23 cellular contexts compared by ENCODE assay signal in genomic region chr12:104353012-104353981, GRCh38. TPM values are rescaled to one million over a fixed set of nuclear protein-coding genes. Genes with fewer than 3 reads are reported as not detected.
DNase-seq lines count a peak whose midpoint lies in the region; ATAC-seq, FAIRE-seq and TF ChIP-seq lines count a peak whose summit lies in the region.
"Had no signal": no experiment of that assay in that cellular context is flagged by ENCODE, and none has a peak within 500 bp of the region (broad histone marks: within the 10 kb centered on the region; RNA-seq: fewer than 3 reads in every experiment).

No MANE protein-coding gene starts in this region.

- peaks cover 10 to 26% of the 10 kb centered on the region in 2 experiments for H3K36me3 ChIP-seq in GM12878 (ENCODE audit: control insufficient read depth in 2 of 2, insufficient read depth in 2 of 2, low read length in 1 of 2)
- peaks cover 4% of the 10 kb centered on the region for H3K36me3 ChIP-seq in mesendoderm (ENCODE audit: control insufficient read depth, insufficient read depth, low read length)

- no peak overlapping the region for H2BK5ac ChIP-seq in mesendoderm (ENCODE audit: low read length)

- DNase-seq in activated CD8-positive, alpha-beta memory T cell treated with anti-CD3 and anti-CD28 coated beads for 24 hours, result peak; percentile 50
- no peak for DNase-seq in activated CD8-positive, alpha-beta memory T cell treated with anti-CD3 and anti-CD28 coated beads, Interleukin-2, amount 50 U/mL, for 4 hours
- DNase-seq in GM12878 (ENCODE audit: low read depth, low spot score) (no peak), mesendoderm (no peak)
- DNase-seq in stimulated activated effector memory CD8-positive, alpha-beta T cell treated with anti-CD3 and anti-CD28 coated beads, Interleukin-12 subunit alpha, Interleukin-12 subunit beta, amount 100 ng/mL, for 72 hours (ENCODE audit: low spot score in 2 of 2), result peak in 1 of 2 donors; percentile 33
- DNase-seq in activated CD4-positive, alpha-beta memory T cell treated with anti-CD3 and anti-CD28 coated beads, Interleukin-2, amount 10 ng/mL, durations not matched to agents 7 days and 5 days, result no peak
- DNase-seq in activated naive CD4-positive, alpha-beta T cell treated with anti-CD3 and anti-CD28 coated beads for 36 hours, result no peak
- DNase-seq: 8988T, COR-L47, DMS79, GDM1, KG1, NCI-H1092 treated with DMSO at 0.1 percent for 48 hours, NCI-H187, Peyer's patch, Right ventricle myocardium superior, SK-N-SH had no signal

- H3K4me1 Mint-ChIP-seq in stimulated activated effector memory CD8-positive, alpha-beta T cell treated with anti-CD3 and anti-CD28 coated beads, Interleukin-12 subunit alpha, Interleukin-12 subunit beta, amount 100 ng/mL, for 72 hours, result no peaks in the 10 kb centered on the region
- H3K4me1 Mint-ChIP-seq in activated CD4-positive, alpha-beta memory T cell treated with anti-CD3 and anti-CD28 coated beads, Interleukin-2, amount 10 ng/mL, durations not matched to agents 7 days and 5 days, result peaks cover 2% of the 10 kb centered on the region
- peaks cover 3% of the 10 kb centered on the region for H3K4me1 Mint-ChIP-seq in activated naive CD4-positive, alpha-beta T cell treated with anti-CD3 and anti-CD28 coated beads for 36 hours (ENCODE audit: low read depth)

- FAIRE-seq in GM12878 (lab: Jason Lieb, UNC), result no peak
- FAIRE-seq: GM18507, GM19239 had no signal

- H4K8ac ChIP-seq in mesendoderm (ENCODE audit: low read depth, low read length), result no peak overlapping the region

- no peak for TF ChIP-seq POLR2A in GM12878 (IDR thresholded peaks at IDR 0.05; ENCODE audit: low read depth, low read length)

- H3K27ac ChIP-seq in GM12878 (ENCODE audit: control insufficient read depth, insufficient read depth), result no peak overlapping the region
- no peak overlapping the region for H3K27ac ChIP-seq in mesendoderm (ENCODE audit: low read depth, low read length)
- H3K27ac ChIP-seq: C4-2B, HL-60, Peyer's patch had no signal

- RAD21 ChIA-PET in GM12878 (lab: Charles Lee; ENCODE audit: unreplicated experiment), result interaction anchor here (1.6 kb wide), 1 partner anchor 65 kb away, joined by 6 read pairs; no protein-coding TSS in a partner anchor

- no peaks in the 10 kb centered on the region for H3K27me3 Mint-ChIP-seq in activated CD4-positive, alpha-beta memory T cell treated with anti-CD3 and anti-CD28 coated beads, Interleukin-2, amount 10 ng/mL, durations not matched to agents 7 days and 5 days
- H3K27me3 Mint-ChIP-seq in activated naive CD4-positive, alpha-beta T cell treated with anti-CD3 and anti-CD28 coated beads for 36 hours (ENCODE audit: low read depth), result no peaks in the 10 kb centered on the region

- no peak overlapping the region for H2AK5ac ChIP-seq in mesendoderm (ENCODE audit: low read length)

- no peak overlapping the region for H4K5ac ChIP-seq in mesendoderm (ENCODE audit: low read length)

- H2AFZ ChIP-seq in GM12878 (ENCODE audit: control insufficient read depth, low read depth, low read length), result no peak overlapping the region
- H2AFZ ChIP-seq: GM23338 had no signal

- H3K27ac Mint-ChIP-seq in stimulated activated effector memory CD8-positive, alpha-beta T cell treated with anti-CD3 and anti-CD28 coated beads, Interleukin-12 subunit alpha, Interleukin-12 subunit beta, amount 100 ng/mL, for 72 hours, result peak overlapping the region; percentile 15
- H3K27ac Mint-ChIP-seq in activated CD4-positive, alpha-beta memory T cell treated with anti-CD3 and anti-CD28 coated beads, Interleukin-2, amount 10 ng/mL, durations not matched to agents 7 days and 5 days, result no peak overlapping the region
- no peak overlapping the region for H3K27ac Mint-ChIP-seq in activated naive CD4-positive, alpha-beta T cell treated with anti-CD3 and anti-CD28 coated beads for 36 hours
- H3K27ac Mint-ChIP-seq: GM23338 had no signal

- H3K56ac ChIP-seq in mesendoderm (ENCODE audit: low read length), result no peak overlapping the region

- BruUV-seq in GM12878 (replicated peaks; lab: Mats Ljungman, UMichigan), result no TSS peak

- H3K36me3 Mint-ChIP-seq in stimulated activated effector memory CD8-positive, alpha-beta T cell treated with anti-CD3 and anti-CD28 coated beads, Interleukin-12 subunit alpha, Interleukin-12 subunit beta, amount 100 ng/mL, for 72 hours, result peaks cover 58% of the 10 kb centered on the region
- H3K36me3 Mint-ChIP-seq in activated CD4-positive, alpha-beta memory T cell treated with anti-CD3 and anti-CD28 coated beads, Interleukin-2, amount 10 ng/mL, durations not matched to agents 7 days and 5 days (ENCODE audit: low read depth), result peaks cover 19% of the 10 kb centered on the region
- H3K36me3 Mint-ChIP-seq in activated naive CD4-positive, alpha-beta T cell treated with anti-CD3 and anti-CD28 coated beads for 36 hours (ENCODE audit: low read depth), result peaks cover 14% of the 10 kb centered on the region

- no peaks in the 10 kb centered on the region for H3K79me2 ChIP-seq in GM12878 (ENCODE audit: control insufficient read depth, insufficient read depth, low read length)
- no peaks in the 10 kb centered on the region for H3K79me2 ChIP-seq in mesendoderm (ENCODE audit: control insufficient read depth, insufficient read depth, low read length)

- in situ Hi-C loops in GM12878 (cut with MboI), result no loop called here

- H3K27me3 ChIP-seq in GM12878 (replicated peaks in 1 of 2; ENCODE audit: control insufficient read depth in 2 of 2, insufficient read depth in 2 of 2, low read length in 1 of 2) (no peaks in the 10 kb centered on the region), mesendoderm (ENCODE audit: insufficient read depth, low read length, poor library complexity) (no peaks in the 10 kb centered on the region)
- H3K27me3 ChIP-seq: Peyer's patch had no signal

- ATAC-seq in GM21786 (IDR thresholded peaks at IDR 0.05; ENCODE audit: unreplicated experiment), result peak; percentile 53
- ATAC-seq in GM12878, result peak; percentile 84
- ATAC-seq in stimulated activated effector memory CD8-positive, alpha-beta T cell treated with anti-CD3 and anti-CD28 coated beads, Interleukin-12 subunit alpha, Interleukin-12 subunit beta, amount 100 ng/mL, for 72 hours, result no peak
- ATAC-seq: GM23338 had no signal

- no peak overlapping the region for H3K23ac ChIP-seq in mesendoderm (ENCODE audit: low read length)

- no peaks in the 10 kb centered on the region for H3K79me1 ChIP-seq in mesendoderm (ENCODE audit: low read length)

- POLR2A ChIA-PET in GM12878 (lab: Charles Lee), result interaction anchor here (0.6 kb wide), 1 partner anchor 855 kb away, joined by 3 read pairs; no protein-coding TSS in a partner anchor
- POLR2A ChIA-PET in activated CD4-positive, alpha-beta memory T cell treated with anti-CD3 and anti-CD28 coated beads, Interleukin-2, amount 10 ng/mL, durations not matched to agents 7 days and 5 days (lab: Charles Lee), result no interaction called here

- SMC1A ChIA-PET in GM12878 (lab: Charles Lee; ENCODE audit: uncharacterized antibody, unreplicated experiment), result interaction anchor here (0.8 to 2.2 kb wide), 8 partner anchors 12 to 462 kb away, joined by 3 to 6 read pairs (median 3); no protein-coding TSS in a partner anchor

- no peak overlapping the region for H3K9ac ChIP-seq in GM12878 (ENCODE audit: control insufficient read depth, insufficient read depth, low read length)
- no peak overlapping the region for H3K9ac ChIP-seq in mesendoderm (ENCODE audit: low read length)
- H3K9ac ChIP-seq: SK-N-SH had no signal

- CTCF ChIA-PET in GM12878 (lab: Yijun Ruan, JAX), result interaction anchor here (1.0 to 1.4 kb wide), 7 partner anchors 14 to 469 kb away, joined by 3 to 5 read pairs (median 3); no protein-coding TSS in a partner anchor
- CTCF ChIA-PET in activated CD4-positive, alpha-beta memory T cell treated with anti-CD3 and anti-CD28 coated beads, Interleukin-2, amount 10 ng/mL, durations not matched to agents 7 days and 5 days (lab: Charles Lee), result no interaction called here
- CTCF ChIA-PET in activated naive CD4-positive, alpha-beta T cell treated with anti-CD3 and anti-CD28 coated beads for 36 hours (lab: Charles Lee), result interaction anchor here (0.7 to 1.3 kb wide), 2 partner anchors 28 to 138 kb away, joined by 3 read pairs; no protein-coding TSS in a partner anchor

- H3K9me3 Mint-ChIP-seq in stimulated activated effector memory CD8-positive, alpha-beta T cell treated with anti-CD3 and anti-CD28 coated beads, Interleukin-12 subunit alpha, Interleukin-12 subunit beta, amount 100 ng/mL, for 72 hours, result no peaks in the 10 kb centered on the region
- H3K9me3 Mint-ChIP-seq in activated CD4-positive, alpha-beta memory T cell treated with anti-CD3 and anti-CD28 coated beads, Interleukin-2, amount 10 ng/mL, durations not matched to agents 7 days and 5 days, result no peaks in the 10 kb centered on the region
- no peaks in the 10 kb centered on the region for H3K9me3 Mint-ChIP-seq in activated naive CD4-positive, alpha-beta T cell treated with anti-CD3 and anti-CD28 coated beads for 36 hours
- H3K9me3 Mint-ChIP-seq: GM23338 had no signal

- no peak; a peak in 1 of 4 replicates for TF ChIP-seq EP300 in GM12878 (IDR thresholded peaks at IDR 0.05; ENCODE audit: borderline replicate concordance in 1 of 2, control insufficient read depth in 1 of 2, low read depth in 2 of 2, low read length in 2 of 2)

- no peaks in the 10 kb centered on the region for H3K9me3 ChIP-seq in GM12878 (replicated peaks; ENCODE audit: control insufficient read depth, insufficient read depth, low read length)
- H3K9me3 ChIP-seq: Peyer's patch, SK-N-SH had no signal

- no peak for TF ChIP-seq CTCF in GM12878 (IDR thresholded peaks at IDR 0.05 in 2 of 3, conservative IDR thresholded peaks at IDR 0.05 in 1 of 3; ENCODE audit: control insufficient read depth in 2 of 3, extremely low read depth in 1 of 3, insufficient read depth in 1 of 3, low read depth in 3 of 3, low read length in 3 of 3)

- no peak overlapping the region for H3K4me3 Mint-ChIP-seq in stimulated activated effector memory CD8-positive, alpha-beta T cell treated with anti-CD3 and anti-CD28 coated beads, Interleukin-12 subunit alpha, Interleukin-12 subunit beta, amount 100 ng/mL, for 72 hours
- H3K4me3 Mint-ChIP-seq in activated CD4-positive, alpha-beta memory T cell treated with anti-CD3 and anti-CD28 coated beads, Interleukin-2, amount 10 ng/mL, durations not matched to agents 7 days and 5 days, result no peak overlapping the region
- no peak overlapping the region for H3K4me3 Mint-ChIP-seq in activated naive CD4-positive, alpha-beta T cell treated with anti-CD3 and anti-CD28 coated beads for 36 hours
- H3K4me3 Mint-ChIP-seq: GM23338 had no signal

- H3K4me3 ChIP-seq in GM12878 (no peak overlapping the region), mesendoderm (ENCODE audit: low read length) (no peak overlapping the region)
- H3K4me3 ChIP-seq: GM23338, Peyer's patch had no signal

- no peaks in the 10 kb centered on the region for H4K20me1 ChIP-seq in GM12878 (ENCODE audit: control insufficient read depth, insufficient read depth)

- no peak overlapping the region for H2BK15ac ChIP-seq in mesendoderm (replicated peaks; ENCODE audit: low read depth)

- no peak overlapping the region for H3K18ac ChIP-seq in mesendoderm (ENCODE audit: low read length)

- H2BK120ac ChIP-seq in mesendoderm (ENCODE audit: low read depth, low read length), result no peak overlapping the region

- no peak for TF ChIP-seq RAD21 in GM12878 (IDR thresholded peaks at IDR 0.05; ENCODE audit: insufficient read depth, low read depth, low read length)

- H3K4me1 ChIP-seq in GM12878 (ENCODE audit: control insufficient read depth, insufficient read depth, low read length) (peaks cover 9% of the 10 kb centered on the region), mesendoderm (ENCODE audit: control insufficient read depth, low read depth, low read length) (no peaks in the 10 kb centered on the region)
- H3K4me1 ChIP-seq: Peyer's patch had no signal

- H3K4ac ChIP-seq in mesendoderm (ENCODE audit: low read depth, low read length), result no peak overlapping the region

- H3K4me2 ChIP-seq in GM12878 (ENCODE audit: control insufficient read depth, insufficient read depth), result no peak overlapping the region
- H3K4me2 ChIP-seq in mesendoderm (ENCODE audit: low read length), result no peak overlapping the region
- H3K4me2 ChIP-seq: GM23338, SK-N-SH had no signal

- intact Hi-C loops in GM12878 (cut with micrococcal nuclease; ENCODE audit: unreplicated experiment), result loop anchor here (10.0 kb wide), 2 partner anchors 298 to 468 kb away; partner anchors contain the start of gene GLT8D2
- intact Hi-C loops in activated naive CD4-positive, alpha-beta T cell treated with anti-CD3 and anti-CD28 coated beads for 36 hours (cut with micrococcal nuclease), result no loop called here

- 83% methylated on average over 17 of the region's 17 CpGs for WGBS in GM12878 (ENCODE audit: insufficient coverage, insufficient replicate concordance, low lambda C conversion rate, missing lambda C conversion rate)
- WGBS in mesendoderm (ENCODE audit: extremely low coverage, insufficient coverage, low lambda C conversion rate), result no CpG with 5 or more reads among the region's 17 CpGs

RNA-seq across cellular contexts. Expression of gene EID3, which starts 49.8 kb away (rescaled TPM):
- total RNA-seq in GM12878 (2013; cell fraction: nucleolus; rRNA removed), result 27.6 and 32.9 TPM in 2 replicates
- total RNA-seq in GM12878 (2014; rRNA removed), result 4.1 and 5.0 TPM in 2 replicates
- 6.4 and 7.0 TPM in 2 replicates for total RNA-seq in GM12878 (2014; rRNA removed; fragmentation: Illumina TruSeq; extraction: Trizol)
- 3.4 and 4.5 TPM in 2 replicates for total RNA-seq in GM12878 (2021)
- polyA plus RNA-seq in GM12878 (2011; ENCODE audit: low read depth), result 3.2 TPM
- polyA plus RNA-seq in GM12878 (2011; rRNA removed), result 0.86 and 0.92 TPM in 2 replicates
- polyA plus RNA-seq in GM12878 (2011; cell fraction: cytosol; rRNA removed), result 0.19 and 0.35 TPM in 2 replicates
- 1.3 and 3.1 TPM in 2 replicates for polyA plus RNA-seq in GM12878 (2011; cell fraction: nucleus; rRNA removed)
- 2.7 and 4.7 TPM in 2 replicates for polyA plus RNA-seq in GM12878 (2012)
- 3.8 and 4.9 TPM in 2 replicates for polyA plus RNA-seq in GM12878 (2014; fragmentation: Illumina TruSeq; extraction: Trizol)
- 1 to 10 TPM; 1.6 to 2.2 TPM for polyA plus RNA-seq in GM12878 (2014; fragmentation: Nextera tagmentation; extraction: Ambion mirVana)
- polyA plus RNA-seq in GM12878 (2014; rRNA removed), result 3.8 and 6.0 TPM in 2 replicates
- 1 to 10 TPM; 5.0 to 5.4 TPM for polyA plus RNA-seq in GM12878 (2016; fragmentation: Nextera tagmentation; extraction: Ambion mirVana)
- 2.9 and 3.2 TPM in 2 replicates for polyA minus RNA-seq in GM12878 (2011; rRNA and poly(A)+ RNA removed)
- polyA minus RNA-seq in GM12878 (2011; cell fraction: cytosol; rRNA and poly(A)+ RNA removed), result not detected in 2 replicates
- 3.6 and 10.2 TPM in 2 replicates for polyA minus RNA-seq in GM12878 (2011; cell fraction: nucleus; rRNA and poly(A)+ RNA removed)
- 1 to 10 TPM; 3.4 to 4.2 TPM for total RNA-seq in activated CD4-positive, alpha-beta memory T cell treated with anti-CD3 and anti-CD28 coated beads, Interleukin-2, amount 10 ng/mL, durations not matched to agents 7 days and 5 days
- 0.69 TPM for polyA plus RNA-seq in mesendoderm (2013, experiment 1 of 2)
- polyA plus RNA-seq in mesendoderm (2013, experiment 2 of 2), result 0.66 TPM
- 1 to 10 TPM; 3.4 TPM for total RNA-seq in activated naive CD4-positive, alpha-beta T cell treated with anti-CD3 and anti-CD28 coated beads for 36 hours
